In the genomic region with DNA sequence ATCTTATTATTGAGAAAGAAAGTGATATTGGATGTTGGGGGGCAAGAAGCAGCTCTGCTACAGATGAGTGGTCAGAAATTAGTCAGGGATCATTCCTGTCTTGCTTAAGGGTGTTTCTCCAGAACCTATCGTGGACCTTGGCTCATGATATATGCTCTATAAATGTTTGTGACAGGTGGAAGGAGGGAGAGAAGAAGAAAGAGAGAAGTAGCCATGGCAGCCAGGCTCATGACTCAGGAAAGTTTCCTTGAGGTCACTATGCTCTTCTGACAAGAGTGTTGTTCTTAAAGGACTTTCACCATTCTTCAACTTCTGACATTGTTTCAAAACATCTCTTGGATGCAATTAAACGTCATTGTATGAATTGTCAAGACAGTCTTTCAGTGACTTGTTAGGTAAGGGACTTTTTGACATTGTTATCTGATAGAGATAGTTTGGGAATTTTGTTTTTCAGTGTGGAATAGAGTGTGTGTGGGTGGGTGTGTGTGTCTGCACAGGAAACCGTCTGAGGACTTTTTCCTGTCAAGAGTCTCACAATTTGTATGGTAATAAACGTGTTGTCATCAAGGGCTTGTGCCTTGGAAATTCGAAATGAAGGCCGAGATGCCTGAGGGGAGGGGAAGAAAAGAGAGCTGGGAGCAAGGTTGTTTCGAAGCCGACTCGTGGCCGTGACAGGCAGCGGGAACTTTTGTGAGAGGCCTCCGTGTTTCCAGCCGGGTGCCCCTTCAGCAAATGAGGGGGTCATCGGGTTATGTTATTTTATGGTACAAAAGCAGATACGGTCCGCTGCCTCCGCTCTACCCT, we compare ENCODE assay signal across 18 cellular contexts.
DNase-seq lines count a peak whose midpoint lies in the region; ATAC-seq lines count a peak whose summit lies in the region.
"Had no signal": no experiment of that assay in that cellular context is flagged by ENCODE, and none has a peak within 500 bp of the region (broad histone marks: within the 10 kb centered on the region; RNA-seq: fewer than 3 reads in every experiment).

No MANE protein-coding gene starts in this region.

- peaks cover 9% of the 10 kb centered on the region for H3K4me1 ChIP-seq in stomach smooth muscle (ENCODE audit: control insufficient read depth, insufficient read depth, low read length)

- H3K27ac ChIP-seq in stomach smooth muscle (ENCODE audit: low read length): peak overlapping the region; percentile 46
- H3K27ac ChIP-seq: epithelial cell of prostate, sigmoid colon had no signal

- H3K9ac ChIP-seq in stomach smooth muscle (ENCODE audit: low read length in 2 of 2): no peak overlapping the region

- no peaks in the 10 kb centered on the region for H3K36me3 ChIP-seq in stomach smooth muscle (ENCODE audit: control insufficient read depth in 2 of 2, insufficient read depth in 2 of 2, low read length in 2 of 2)
- H3K36me3 ChIP-seq: sigmoid colon had no signal

- no peaks in the 10 kb centered on the region for H3K9me3 ChIP-seq in T-helper 17 cell (ENCODE audit: control insufficient read depth, low read length, poor library complexity, severe bottlenecking)
- H3K9me3 ChIP-seq in stomach smooth muscle (ENCODE audit: control insufficient read depth in 2 of 2, low read length in 2 of 2): no peaks in the 10 kb centered on the region
- H3K9me3 ChIP-seq: body of pancreas, sigmoid colon had no signal

- peak overlapping the region; percentile 96 for H3K27ac Mint-ChIP-seq in activated naive CD4-positive, alpha-beta T cell treated with anti-CD3 and anti-CD28 coated beads, Interleukin-2, amount 50 U/mL, for 24 hours
- H3K27ac Mint-ChIP-seq in T-helper 17 cell: peak overlapping the region; percentile 6

- H3K27me3 ChIP-seq in stomach smooth muscle (ENCODE audit: control insufficient read depth in 1 of 2, insufficient read depth in 2 of 2, low read length in 2 of 2): peaks cover 0 to 11% of the 10 kb centered on the region in 2 donors
- H3K27me3 ChIP-seq: body of pancreas, sigmoid colon had no signal

- peaks cover 5% of the 10 kb centered on the region for H3K36me3 Mint-ChIP-seq in activated naive CD4-positive, alpha-beta T cell treated with anti-CD3 and anti-CD28 coated beads, Interleukin-2, amount 50 U/mL, for 24 hours
- H3K36me3 Mint-ChIP-seq in T-helper 17 cell (ENCODE audit: low read depth): peaks cover 3% of the 10 kb centered on the region

- no peak overlapping the region for H3K4me3 ChIP-seq in stomach smooth muscle (ENCODE audit: low read length in 2 of 2)
- H3K4me3 ChIP-seq: body of pancreas, sigmoid colon had no signal

- peaks cover 7% of the 10 kb centered on the region for H3K9me3 Mint-ChIP-seq in activated naive CD4-positive, alpha-beta T cell treated with anti-CD3 and anti-CD28 coated beads, Interleukin-2, amount 50 U/mL, for 24 hours

- no peaks in the 10 kb centered on the region for H3K27me3 Mint-ChIP-seq in activated naive CD4-positive, alpha-beta T cell treated with anti-CD3 and anti-CD28 coated beads, Interleukin-2, amount 50 U/mL, for 24 hours
- H3K27me3 Mint-ChIP-seq in T-helper 17 cell: no peaks in the 10 kb centered on the region

- peaks cover 30% of the 10 kb centered on the region for H3K4me1 Mint-ChIP-seq in activated naive CD4-positive, alpha-beta T cell treated with anti-CD3 and anti-CD28 coated beads, Interleukin-2, amount 50 U/mL, for 24 hours
- peaks cover 3% of the 10 kb centered on the region for H3K4me1 Mint-ChIP-seq in T-helper 17 cell

- DNase-seq in activated naive CD4-positive, alpha-beta T cell treated with Interleukin-2 at 50 U/mL for 16 hours: no peak
- DNase-seq in T-helper 17 cell (no peak), islet precursor cell (peak; percentile 18), hippocampal formation (lab: John Stamatoyannopoulos, UW) (no peak), NCI-H524 (lab: John Stamatoyannopoulos, UW) (no peak)
- DNase-seq: activated effector memory CD4-positive, alpha-beta T cell treated with anti-CD3 and anti-CD28 coated beads, Interleukin-2, amount 50 U/mL, for 16 hours; cortex of kidney; DMS 273 treated with DMSO at 0.1 percent for 48 hours; GF-D8; NCI-H1417; NCI-H2171; sigmoid colon had no signal

- peak overlapping the region; percentile 80 for H3K4me3 Mint-ChIP-seq in activated naive CD4-positive, alpha-beta T cell treated with anti-CD3 and anti-CD28 coated beads, Interleukin-2, amount 50 U/mL, for 24 hours
- no peak overlapping the region for H3K4me3 Mint-ChIP-seq in T-helper 17 cell
- H3K4me3 Mint-ChIP-seq: neural crest cell had no signal

- ATAC-seq in T-helper 17 cell (no peak), HG03097 (IDR thresholded peaks at IDR 0.05; ENCODE audit: low FRiP score, unreplicated experiment) (no peak)
